Comparison of ENCODE assay signal across 14 cellular contexts in genomic region chr13:39776439-39776838, GRCh38.
DNase-seq lines count a peak whose midpoint lies in the region; ATAC-seq and TF ChIP-seq lines count a peak whose summit lies in the region.
"Had no signal": no experiment of that assay in that cellular context is flagged by ENCODE, and none has a peak within 500 bp of the region (broad histone marks: within the 10 kb centered on the region; RNA-seq: fewer than 3 reads in every experiment).

No MANE protein-coding gene starts in this region.

- no peaks in the 10 kb centered on the region for H3K36me3 Mint-ChIP-seq in natural killer cell treated with Interleukin-12 subunit alpha and Interleukin-12 subunit beta and Interleukin-15 and Interleukin-18, amount 100 ng/mL, for 72 hours
- H3K36me3 Mint-ChIP-seq in natural killer cell: no peaks in the 10 kb centered on the region

- no peaks in the 10 kb centered on the region for H3K9me3 Mint-ChIP-seq in natural killer cell treated with Interleukin-12 subunit alpha and Interleukin-12 subunit beta and Interleukin-15 and Interleukin-18, amount 100 ng/mL, for 72 hours
- H3K9me3 Mint-ChIP-seq in natural killer cell: no peaks in the 10 kb centered on the region
- peaks cover 11 to 23% of the 10 kb centered on the region in 2 donors for H3K9me3 Mint-ChIP-seq in stimulated activated naive CD8-positive, alpha-beta T cell treated with anti-CD3 and anti-CD28 coated beads, Interleukin-15, amount 100 ng/mL, for 72 hours
- H3K9me3 Mint-ChIP-seq: CD8-positive, alpha-beta memory T cell; memory B cell had no signal

- 80% methylated on average over 3 of the region's 3 CpGs for WGBS in suprapubic skin

- peak in 1 of 2 donors; percentile 59 for ATAC-seq in natural killer cell treated with Interleukin-12 subunit alpha and Interleukin-12 subunit beta and Interleukin-15 and Interleukin-18, amount 100 ng/mL, for 72 hours
- ATAC-seq in natural killer cell: no peak
- ATAC-seq in HG03196 (IDR thresholded peaks at IDR 0.05; ENCODE audit: unreplicated experiment): peak; percentile 77
- peak; percentile 89 for ATAC-seq in stimulated activated naive CD8-positive, alpha-beta T cell treated with anti-CD3 and anti-CD28 coated beads, Interleukin-15, amount 100 ng/mL, for 72 hours

- TF ChIP-seq POLR2A in suprapubic skin (IDR thresholded peaks at IDR 0.05): no peak

- TF ChIP-seq CTCF in natural killer cell (IDR thresholded peaks at IDR 0.05): no peak
- TF ChIP-seq CTCF in choroid plexus epithelial cell (conservative IDR thresholded peaks at IDR 0.05; ENCODE audit: low read depth, low read length): no peak
- TF ChIP-seq CTCF in suprapubic skin (IDR thresholded peaks at IDR 0.05): no peak

- H3K27me3 ChIP-seq in suprapubic skin: no peaks in the 10 kb centered on the region
- H3K27me3 ChIP-seq: tibial artery had no signal

- H3K4me3 ChIP-seq in choroid plexus epithelial cell (ENCODE audit: low read depth, low read length) (no peak overlapping the region), suprapubic skin (no peak overlapping the region)
- H3K4me3 ChIP-seq: tibial artery had no signal

- H3K4me3 Mint-ChIP-seq in natural killer cell treated with Interleukin-12 subunit alpha and Interleukin-12 subunit beta and Interleukin-15 and Interleukin-18, amount 100 ng/mL, for 72 hours: peak overlapping the region; percentile 21
- no peak overlapping the region for H3K4me3 Mint-ChIP-seq in natural killer cell
- peak overlapping the region; percentile 62 to 65 for H3K4me3 Mint-ChIP-seq in stimulated activated naive CD8-positive, alpha-beta T cell treated with anti-CD3 and anti-CD28 coated beads, Interleukin-15, amount 100 ng/mL, for 72 hours
- H3K4me3 Mint-ChIP-seq: CD8-positive, alpha-beta memory T cell; memory B cell had no signal

- no peaks in the 10 kb centered on the region for H3K9me3 ChIP-seq in suprapubic skin
- H3K9me3 ChIP-seq: tibial artery had no signal

- intact Hi-C loops in natural killer cell (cut with micrococcal nuclease): no loop called here

- H3K27ac Mint-ChIP-seq in natural killer cell treated with Interleukin-12 subunit alpha and Interleukin-12 subunit beta and Interleukin-15 and Interleukin-18, amount 100 ng/mL, for 72 hours: peak overlapping the region; percentile 12 to 74
- H3K27ac Mint-ChIP-seq in natural killer cell: no peak overlapping the region
- H3K27ac Mint-ChIP-seq in stimulated activated naive CD8-positive, alpha-beta T cell treated with anti-CD3 and anti-CD28 coated beads, Interleukin-15, amount 100 ng/mL, for 72 hours: peak overlapping the region; percentile 27 to 98
- H3K27ac Mint-ChIP-seq: memory B cell had no signal

- TF ChIP-seq EP300 in suprapubic skin (IDR thresholded peaks at IDR 0.05): no peak

- no peak for DNase-seq in natural killer cell treated with Interleukin-12 subunit alpha and Interleukin-12 subunit beta and Interleukin-15 and Interleukin-18, amount 100 ng/mL, for 72 hours (ENCODE audit: low spot score)
- DNase-seq in natural killer cell (no peak), choroid plexus epithelial cell (ENCODE audit: low read depth) (peak; percentile 93), HPDE6-E6E7 (ENCODE audit: extremely low spot score) (no peak), ureter (ENCODE audit: low spot score) (no peak), suprapubic skin (ENCODE audit: low spot score in 2 of 2) (no peak)
- peak; percentile 18 to 34 for DNase-seq in stimulated activated naive CD8-positive, alpha-beta T cell treated with anti-CD3 and anti-CD28 coated beads, Interleukin-15, amount 100 ng/mL, for 72 hours
- DNase-seq: activated CD4-positive, alpha-beta T cell treated with anti-CD3 and anti-CD28 coated beads for 1 hour; CD8-positive, alpha-beta memory T cell; effector CD4-positive, alpha-beta T cell; NCI-H524; tibial artery had no signal

- H3K36me3 ChIP-seq in suprapubic skin: no peaks in the 10 kb centered on the region

- H3K4me1 ChIP-seq in suprapubic skin: no peaks in the 10 kb centered on the region
- H3K4me1 ChIP-seq: tibial artery had no signal

- H3K27me3 Mint-ChIP-seq in natural killer cell treated with Interleukin-12 subunit alpha and Interleukin-12 subunit beta and Interleukin-15 and Interleukin-18, amount 100 ng/mL, for 72 hours: no peaks in the 10 kb centered on the region
- H3K27me3 Mint-ChIP-seq in natural killer cell (ENCODE audit: low read depth in 2 of 2): peaks cover 0 to 2% of the 10 kb centered on the region in 2 donors
- H3K27me3 Mint-ChIP-seq in stimulated activated naive CD8-positive, alpha-beta T cell treated with anti-CD3 and anti-CD28 coated beads, Interleukin-15, amount 100 ng/mL, for 72 hours: no peaks in the 10 kb centered on the region
- H3K27me3 Mint-ChIP-seq: memory B cell had no signal

- H3K4me1 Mint-ChIP-seq in natural killer cell treated with Interleukin-12 subunit alpha and Interleukin-12 subunit beta and Interleukin-15 and Interleukin-18, amount 100 ng/mL, for 72 hours (ENCODE audit: low read depth in 2 of 2): peaks cover 15 to 21% of the 10 kb centered on the region in 2 donors
- H3K4me1 Mint-ChIP-seq in natural killer cell: peaks cover 8 to 14% of the 10 kb centered on the region in 2 donors
- peaks cover 45% of the 10 kb centered on the region for H3K4me1 Mint-ChIP-seq in stimulated activated naive CD8-positive, alpha-beta T cell treated with anti-CD3 and anti-CD28 coated beads, Interleukin-15, amount 100 ng/mL, for 72 hours
- H3K4me1 Mint-ChIP-seq: memory B cell had no signal

- H3K27ac ChIP-seq in suprapubic skin: no peak overlapping the region
- H3K27ac ChIP-seq: tibial artery had no signal

Comparison
In these comparisons a context has a peak if more than half of its experiments do, and no peak if none do; other contexts are left out.
1. H3K27ac Mint-ChIP-seq: peak in natural killer cell treated with Interleukin-12 subunit alpha and Interleukin-12 subunit beta and Interleukin-15 and Interleukin-18, amount 100 ng/mL, for 72 hours (2 of 2) and stimulated activated naive CD8-positive, alpha-beta T cell treated with anti-CD3 and anti-CD28 coated beads, Interleukin-15, amount 100 ng/mL, for 72 hours (2 of 2); none in natural killer cell (0 of 2).
2. ATAC-seq: peak in HG03196 (single experiment) and stimulated activated naive CD8-positive, alpha-beta T cell treated with anti-CD3 and anti-CD28 coated beads, Interleukin-15, amount 100 ng/mL, for 72 hours (single experiment); none in natural killer cell (0 of 3).
3. DNase-seq: peak in choroid plexus epithelial cell (single experiment) and stimulated activated naive CD8-positive, alpha-beta T cell treated with anti-CD3 and anti-CD28 coated beads, Interleukin-15, amount 100 ng/mL, for 72 hours (2 of 2); none in natural killer cell treated with Interleukin-12 subunit alpha and Interleukin-12 subunit beta and Interleukin-15 and Interleukin-18, amount 100 ng/mL, for 72 hours (single experiment), natural killer cell (single experiment), HPDE6-E6E7 (single experiment), ureter (single experiment) and suprapubic skin (0 of 2).